1 cellular context compared by ENCODE assay signal in the genomic region with DNA sequence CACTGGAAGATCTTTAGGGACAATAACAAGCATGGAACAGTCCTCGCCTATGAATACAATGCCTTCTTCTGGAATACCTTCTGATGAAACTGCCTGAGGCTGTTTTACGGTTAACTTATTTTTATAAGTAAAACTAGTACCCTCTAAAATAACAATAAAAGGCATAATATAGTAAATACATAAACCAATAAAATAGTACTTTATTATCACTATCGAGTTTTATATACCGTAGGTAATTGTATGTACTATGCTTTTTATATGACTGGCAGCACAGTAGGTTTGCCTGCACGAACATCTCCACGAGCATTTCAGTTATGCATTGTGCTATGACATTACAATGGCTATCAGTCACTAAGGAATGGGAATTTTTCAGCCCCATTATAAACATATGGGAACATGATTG.
A peak's percentile ranks its signal among the peaks of the same experiment; 100 is the strongest.
TF ChIP-seq lines count a peak whose summit lies in the region.

No MANE protein-coding gene starts in this region.

TF ChIP-seq in HEK293, 187 proteins besides CTCF, POLR2A, EP300 and RAD21 (continued from another document):
- peak; percentile 44 for TF ChIP-seq IKZF3 (tag by site-specific recombination; IDR thresholded peaks at IDR 0.05)
- TF ChIP-seq ZNF18 (tag by site-specific recombination; IDR thresholded peaks at IDR 0.05): peak; percentile 71; the same call in 1 of the 2 replicates
